In the genomic region with DNA sequence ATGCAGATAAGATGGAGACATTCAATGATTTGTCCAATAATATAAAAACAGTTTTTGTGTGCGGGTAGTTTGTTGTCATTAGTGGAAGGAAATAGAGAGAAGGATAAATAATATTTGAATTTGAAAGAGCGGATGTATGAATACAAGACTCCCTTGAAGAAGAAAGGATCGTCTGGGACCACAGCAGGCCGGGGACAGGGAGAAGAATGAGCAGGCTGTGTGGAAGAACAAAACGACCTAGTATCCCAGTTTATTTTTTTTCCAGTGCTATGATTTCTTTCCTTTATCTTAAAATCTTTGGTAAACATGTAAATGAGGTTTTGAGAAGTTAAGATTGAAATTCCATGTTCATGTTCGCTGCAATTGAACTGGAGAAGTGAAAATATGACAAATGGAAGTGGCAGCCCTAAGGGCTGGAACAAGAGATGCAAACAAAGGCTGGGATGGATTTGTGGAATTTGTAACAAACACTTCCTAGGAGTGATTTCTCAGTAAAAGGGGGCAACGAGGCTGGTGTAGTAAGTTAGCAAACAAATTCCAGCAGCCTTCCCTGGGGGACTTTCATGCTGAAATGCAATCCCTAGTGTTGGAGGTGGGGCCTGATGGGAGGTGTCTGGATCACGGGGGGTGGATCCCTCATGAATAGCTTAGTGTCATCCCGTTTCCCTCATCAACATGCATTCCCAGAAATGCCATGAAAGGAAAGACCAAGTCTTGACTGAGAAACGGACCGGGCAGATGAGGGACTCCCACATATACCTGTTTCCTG, we compare ENCODE assay signal across 9 cellular contexts. TPM values are rescaled to one million over a fixed set of nuclear protein-coding genes. Genes with fewer than 3 reads are reported as not detected.
A peak's percentile ranks its signal among the peaks of the same experiment; 100 is the strongest.
DNase-seq lines count a peak whose midpoint lies in the region; ATAC-seq and TF ChIP-seq lines count a peak whose summit lies in the region.
"Had no signal": no experiment of that assay in that cellular context is flagged by ENCODE, and none has a peak within 500 bp of the region (broad histone marks: within the 10 kb centered on the region; RNA-seq: fewer than 3 reads in every experiment).

No MANE protein-coding gene starts in this region.

- CTCF ChIA-PET in Calu3 (lab: Charles Lee), result interaction anchor here (1.9 kb wide), 1 partner anchor 11 kb away, joined by 5 read pairs; a partner anchor contains a TSS
- CTCF ChIA-PET in activated naive CD4-positive, alpha-beta T cell treated with anti-CD3 and anti-CD28 coated beads for 36 hours (lab: Charles Lee), result interaction anchor here (1.1 to 1.4 kb wide), 2 partner anchors 9 to 72 kb away, joined by 3 read pairs; no protein-coding TSS in a partner anchor

- H3K9me3 Mint-ChIP-seq in Calu3 (ENCODE audit: low read depth, unreplicated experiment) (no peaks in the 10 kb centered on the region), nephron (no peaks in the 10 kb centered on the region)
- no peaks in the 10 kb centered on the region for H3K9me3 Mint-ChIP-seq in activated naive CD4-positive, alpha-beta T cell treated with anti-CD3 and anti-CD28 coated beads for 36 hours
- H3K9me3 Mint-ChIP-seq: central memory CD8-positive, alpha-beta T cell had no signal

- H3K4me3 Mint-ChIP-seq in Calu3 (ENCODE audit: low read depth, unreplicated experiment), result peak overlapping the region; percentile 63
- H3K4me3 Mint-ChIP-seq in nephron, result peak overlapping the region; percentile 81 to 85 (median 83)
- no peak overlapping the region for H3K4me3 Mint-ChIP-seq in activated naive CD4-positive, alpha-beta T cell treated with anti-CD3 and anti-CD28 coated beads for 36 hours

- DNase-seq in Calu3 (peak; percentile 40), SHP77 treated with DMSO at 0.1 percent for 48 hours (lab: John Stamatoyannopoulos, UW) (peak; percentile 59), fibroblast of the conjunctiva (ENCODE audit: low read depth) (peak; percentile 94)
- DNase-seq in activated naive CD4-positive, alpha-beta T cell treated with anti-CD3 and anti-CD28 coated beads for 36 hours, result no peak

- no peak for ATAC-seq in HG02642 (IDR thresholded peaks at IDR 0.05; ENCODE audit: poor library complexity, unreplicated experiment)
- ATAC-seq in GM21528 (IDR thresholded peaks at IDR 0.05; ENCODE audit: low FRiP score, unreplicated experiment), result no peak
- ATAC-seq in HG02678 (IDR thresholded peaks at IDR 0.05; ENCODE audit: unreplicated experiment), result no peak

- TF ChIP-seq CTCF in Calu3 (IDR thresholded peaks at IDR 0.05; ENCODE audit: unreplicated experiment) (no peak), nephron (IDR thresholded peaks at IDR 0.05; ENCODE audit: unreplicated experiment in 3 of 3) (no peak)

- intact Hi-C loops in Calu3 (cut with micrococcal nuclease; ENCODE audit: unreplicated experiment), result loop anchor here (1.0 to 10.0 kb wide), 7 partner anchors 73 to 875 kb away; no protein-coding TSS in a partner anchor
- intact Hi-C loops in activated naive CD4-positive, alpha-beta T cell treated with anti-CD3 and anti-CD28 coated beads for 36 hours (cut with micrococcal nuclease), result loop anchor here (2.0 to 5.0 kb wide), 4 partner anchors 182 to 1007 kb away; a partner anchor contains a TSS

- H3K4me1 Mint-ChIP-seq in Calu3 (ENCODE audit: low read depth, unreplicated experiment), result peaks cover 29% of the 10 kb centered on the region
- H3K4me1 Mint-ChIP-seq in nephron, result peaks cover 12% of the 10 kb centered on the region
- peaks cover 29% of the 10 kb centered on the region for H3K4me1 Mint-ChIP-seq in activated naive CD4-positive, alpha-beta T cell treated with anti-CD3 and anti-CD28 coated beads for 36 hours (ENCODE audit: low read depth)

- BruUV-seq in Calu3 (replicated peaks; lab: Mats Ljungman, UMichigan), result no TSS peak

- H3K27ac Mint-ChIP-seq in Calu3 (ENCODE audit: unreplicated experiment) (peak overlapping the region; percentile 38), nephron (peak overlapping the region; percentile 98 to 99 (median 99))
- H3K27ac Mint-ChIP-seq in activated naive CD4-positive, alpha-beta T cell treated with anti-CD3 and anti-CD28 coated beads for 36 hours, result no peak overlapping the region

- H3K36me3 Mint-ChIP-seq in Calu3 (ENCODE audit: insufficient read depth, unreplicated experiment), result no peaks in the 10 kb centered on the region
- H3K36me3 Mint-ChIP-seq in nephron (ENCODE audit: low read depth), result no peaks in the 10 kb centered on the region
- H3K36me3 Mint-ChIP-seq in activated naive CD4-positive, alpha-beta T cell treated with anti-CD3 and anti-CD28 coated beads for 36 hours (ENCODE audit: low read depth), result peaks cover 7% of the 10 kb centered on the region

- H3K27me3 Mint-ChIP-seq in Calu3 (ENCODE audit: unreplicated experiment) (no peaks in the 10 kb centered on the region), nephron (ENCODE audit: low read depth) (no peaks in the 10 kb centered on the region)
- no peaks in the 10 kb centered on the region for H3K27me3 Mint-ChIP-seq in activated naive CD4-positive, alpha-beta T cell treated with anti-CD3 and anti-CD28 coated beads for 36 hours (ENCODE audit: low read depth)
- H3K27me3 Mint-ChIP-seq: central memory CD8-positive, alpha-beta T cell had no signal

RNA-seq across cellular contexts. Expression of a gene that starts 10.2 kb away (rescaled TPM):
- 52.8 and 84.5 TPM in 2 replicates for total RNA-seq in Calu3 (2022)
- total RNA-seq in activated naive CD4-positive, alpha-beta T cell treated with anti-CD3 and anti-CD28 coated beads for 36 hours, result 100 to 1,000 TPM; 287 to 288 TPM
